In the genomic region with DNA sequence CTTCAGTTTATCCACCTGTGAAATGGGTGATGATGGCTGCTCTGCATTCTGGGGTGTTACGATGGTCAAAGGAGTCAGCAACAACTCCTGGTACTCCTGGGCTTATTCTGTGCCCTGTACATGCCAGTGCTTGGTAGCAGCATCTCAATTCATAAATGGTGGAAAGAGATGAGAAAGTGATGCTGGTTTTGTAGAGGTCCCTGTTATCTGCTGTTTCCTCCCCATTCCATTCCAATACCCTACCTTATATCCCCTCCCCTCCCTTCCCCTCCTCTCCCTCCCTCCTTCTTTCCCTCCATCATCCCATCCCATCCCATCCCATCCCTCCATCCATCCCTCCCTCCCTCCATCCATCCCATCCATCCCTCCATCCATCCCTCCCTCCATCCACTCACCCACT, we compare ENCODE assay signal across 24 cellular contexts. TPM values are rescaled to one million over a fixed set of nuclear protein-coding genes. Genes with fewer than 3 reads are reported as not detected.
A peak's percentile ranks its signal among the peaks of the same experiment; 100 is the strongest.
DNase-seq lines count a peak whose midpoint lies in the region; ATAC-seq and TF ChIP-seq lines count a peak whose summit lies in the region.
"Had no signal": no experiment of that assay in that cellular context is flagged by ENCODE, and none has a peak within 500 bp of the region (broad histone marks: within the 10 kb centered on the region; RNA-seq: fewer than 3 reads in every experiment).

No MANE protein-coding gene starts in this region.

- H3K4me3 ChIP-seq in HEK293 (ENCODE audit: low read depth, low read length) (no peak overlapping the region), PC-3 (ENCODE audit: low read length) (no peak overlapping the region)
- H3K4me3 ChIP-seq: BLaER1, GM12878 had no signal

- peaks cover 17% of the 10 kb centered on the region for H3K36me3 Mint-ChIP-seq in chondrocyte (ENCODE audit: low read depth)

- H3F3A ChIP-seq in PC-3 (ENCODE audit: low read length, unreplicated experiment): no peaks in the 10 kb centered on the region

- no peaks in the 10 kb centered on the region for H3K27me3 ChIP-seq in PC-3 (ENCODE audit: low read length)
- H3K27me3 ChIP-seq: BE2C, BLaER1 had no signal

- peak overlapping the region; percentile 43 for H3K27ac Mint-ChIP-seq in chondrocyte (ENCODE audit: unreplicated experiment)
- H3K27ac Mint-ChIP-seq: CD14-positive monocyte; CD4-positive, alpha-beta memory T cell; CD4-positive, CD25-positive, alpha-beta regulatory T cell; CD8-positive, alpha-beta memory T cell had no signal

- in situ Hi-C loops in GM13977 (cut with MboI; ENCODE audit: low pct_unique_long_range_greater_than_20kb, low sequenced_read_pairs, unreplicated experiment): no loop called here

- H3K27ac ChIP-seq in HEK293 (ENCODE audit: extremely low read depth, low read depth, low read length) (no peak overlapping the region), PC-3 (ENCODE audit: low read length) (no peak overlapping the region)
- H3K27ac ChIP-seq: BLaER1 had no signal

- no peaks in the 10 kb centered on the region for H4K20me1 ChIP-seq in PC-3 (ENCODE audit: low read length)

- no TSS peak for BruUV-seq in PC-3 (replicated peaks; lab: Mats Ljungman, UMichigan)

- no peak overlapping the region for H3K4me3 Mint-ChIP-seq in chondrocyte (ENCODE audit: unreplicated experiment)
- H3K4me3 Mint-ChIP-seq: CD14-positive monocyte; CD4-positive, alpha-beta memory T cell; CD8-positive, alpha-beta memory T cell had no signal

- H3K4me2 ChIP-seq in PC-3 (ENCODE audit: low read length): no peak overlapping the region
- H3K4me2 ChIP-seq: BLaER1 had no signal

- H3K36me3 ChIP-seq in HEK293 (ENCODE audit: control insufficient read depth in 2 of 2, insufficient read depth in 1 of 2, low read length in 2 of 2): peaks cover 0 to 7% of the 10 kb centered on the region in 2 experiments; a peak in 1 of 3 replicates
- H3K36me3 ChIP-seq in PC-3 (ENCODE audit: low read depth, low read length): peaks cover 10% of the 10 kb centered on the region; the same call in 1 of the 2 replicates
- H3K36me3 ChIP-seq: BE2C had no signal

- peaks cover 11% of the 10 kb centered on the region for H3K9me3 Mint-ChIP-seq in chondrocyte (ENCODE audit: low read depth)

- no peaks in the 10 kb centered on the region for H3K27me3 Mint-ChIP-seq in chondrocyte (ENCODE audit: low read depth)
- H3K27me3 Mint-ChIP-seq: CD4-positive, alpha-beta memory T cell; CD4-positive, CD25-positive, alpha-beta regulatory T cell had no signal

- DNase-seq in PC-3: no peak
- no peak for DNase-seq in chondrocyte (ENCODE audit: low spot score)
- DNase-seq in erythroblast (lab: John Stamatoyannopoulos, UW): no peak
- no peak for DNase-seq in GM13977 (ENCODE audit: low spot score)
- DNase-seq: 8988T; ACHN; BE2C; C1 segment of cervical spinal cord; CD4-positive, alpha-beta memory T cell; CD4-positive, CD25-positive, alpha-beta regulatory T cell; CD8-positive, alpha-beta memory T cell; COR-L47; DMS 273 treated with DMSO at 0.1 percent for 48 hours; DMS153; DMS53; DMS79; DND-41; EL; GDM1 had no signal

- ATAC-seq in PC-3: 0 out of 2 replicates have a peak, but pooled peaks have one; percentile 20
- ATAC-seq in HG03045 (IDR thresholded peaks at IDR 0.05; ENCODE audit: unreplicated experiment): no peak
- ATAC-seq: GM12878 had no signal

- H3K4me1 ChIP-seq in HEK293 (ENCODE audit: control insufficient read depth, insufficient read depth, low read length) (no peaks in the 10 kb centered on the region), PC-3 (ENCODE audit: insufficient read depth, low read length) (no peaks in the 10 kb centered on the region)
- H3K4me1 ChIP-seq: BE2C had no signal

- TF ChIP-seq POLR2A in erythroblast (IDR thresholded peaks at IDR 0.05; ENCODE audit: low read length): no peak

- no peak overlapping the region for H3K9ac ChIP-seq in PC-3 (ENCODE audit: low read length)
- H3K9ac ChIP-seq: BLaER1 had no signal

- peaks cover 16% of the 10 kb centered on the region for H3K4me1 Mint-ChIP-seq in chondrocyte (ENCODE audit: low read depth)
- H3K4me1 Mint-ChIP-seq: CD14-positive monocyte; CD8-positive, alpha-beta memory T cell had no signal

- intact Hi-C loops in PC-3 (cut with micrococcal nuclease): no loop called here

- POLR2A ChIA-PET in HEK293 (lab: Yijun Ruan, JAX) (no interaction called here), PC-3 (lab: Charles Lee; ENCODE audit: unreplicated experiment) (no interaction called here)

- H3K9me3 ChIP-seq in HEK293 (ENCODE audit: control insufficient read depth, insufficient read depth, low read depth, low read length): no peaks in the 10 kb centered on the region
- peaks cover 7% of the 10 kb centered on the region for H3K9me3 ChIP-seq in PC-3 (ENCODE audit: low read length)

- no peaks in the 10 kb centered on the region for H3K9me2 ChIP-seq in PC-3 (replicated peaks; ENCODE audit: low read length)

- no peak overlapping the region for H2AFZ ChIP-seq in PC-3 (ENCODE audit: low read length)

- no peaks in the 10 kb centered on the region for H3K79me2 ChIP-seq in PC-3 (ENCODE audit: low read length)

- TF ChIP-seq CTCF in HEK293 (tag by site-specific recombination; IDR thresholded peaks at IDR 0.05) (no peak), PC-3 (conservative IDR thresholded peaks at IDR 0.05; ENCODE audit: low read depth, low read length) (no peak), chondrocyte (IDR thresholded peaks at IDR 0.05) (no peak), GM13977 (IDR thresholded peaks at IDR 0.05; ENCODE audit: extremely low read depth, insufficient read depth, missing control alignments) (no peak)

- CTCF ChIA-PET in HEK293 (lab: Yijun Ruan, JAX) (interaction anchor here (0.6 kb wide), 1 partner anchor 602 kb away, joined by 4 read pairs; no protein-coding TSS in a partner anchor), PC-3 (lab: Charles Lee) (no interaction called here)

TF ChIP-seq in HEK293, 187 proteins besides CTCF, POLR2A, EP300 and RAD21:
- no peak for TF ChIP-seq ZSCAN23 (tag by site-specific recombination; IDR thresholded peaks at IDR 0.05)
- peak; percentile 70 for TF ChIP-seq ZNF366 (tag by site-specific recombination; conservative IDR thresholded peaks at IDR 0.05)
- no peak for TF ChIP-seq ZNF549 (tag by site-specific recombination; IDR thresholded peaks at IDR 0.05)
- TF ChIP-seq, protein P1, sequence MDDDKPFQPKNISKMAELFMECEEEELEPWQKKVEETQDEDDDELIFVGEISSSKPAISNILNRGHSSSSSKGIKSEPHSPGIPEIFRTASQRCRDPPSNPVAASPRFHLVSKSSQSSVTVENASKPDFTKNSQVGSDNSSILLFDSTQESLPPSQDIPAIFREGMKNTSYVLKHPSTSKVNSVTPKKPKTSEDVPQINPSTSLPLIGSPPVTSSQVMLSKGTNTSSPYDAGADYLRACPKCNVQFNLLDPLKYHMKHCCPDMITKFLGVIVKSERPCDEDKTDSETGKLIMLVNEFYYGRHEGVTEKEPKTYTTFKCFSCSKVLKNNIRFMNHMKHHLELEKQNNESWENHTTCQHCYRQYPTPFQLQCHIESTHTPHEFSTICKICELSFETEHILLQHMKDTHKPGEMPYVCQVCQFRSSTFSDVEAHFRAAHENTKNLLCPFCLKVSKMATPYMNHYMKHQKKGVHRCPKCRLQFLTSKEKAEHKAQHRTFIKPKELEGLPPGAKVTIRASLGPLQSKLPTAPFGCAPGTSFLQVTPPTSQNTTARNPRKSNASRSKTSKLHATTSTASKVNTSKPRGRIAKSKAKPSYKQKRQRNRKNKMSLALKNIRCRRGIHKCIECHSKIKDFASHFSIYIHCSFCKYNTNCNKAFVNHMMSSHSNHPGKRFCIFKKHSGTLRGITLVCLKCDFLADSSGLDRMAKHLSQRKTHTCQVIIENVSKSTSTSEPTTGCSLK (tag by site-specific recombination; IDR thresholded peaks at IDR 0.05): no peak
- no peak for TF ChIP-seq ZBTB20 (tag by site-specific recombination; IDR thresholded peaks at IDR 0.05)
- TF ChIP-seq BCL11A (tag by site-specific recombination; IDR thresholded peaks at IDR 0.05; ENCODE audit: low read depth): no peak

RNA-seq across cellular contexts. Expression of a gene that starts 19.1 kb away (rescaled TPM):
- total RNA-seq in PC-3 (2014; rRNA removed): 153 and 160 TPM in 2 replicates
- total RNA-seq in chondrocyte: 62.0 to 71.6 TPM (median 70.9 TPM) in 3 replicates
